ENCODE assay signal across 21 cellular contexts in the genomic region with DNA sequence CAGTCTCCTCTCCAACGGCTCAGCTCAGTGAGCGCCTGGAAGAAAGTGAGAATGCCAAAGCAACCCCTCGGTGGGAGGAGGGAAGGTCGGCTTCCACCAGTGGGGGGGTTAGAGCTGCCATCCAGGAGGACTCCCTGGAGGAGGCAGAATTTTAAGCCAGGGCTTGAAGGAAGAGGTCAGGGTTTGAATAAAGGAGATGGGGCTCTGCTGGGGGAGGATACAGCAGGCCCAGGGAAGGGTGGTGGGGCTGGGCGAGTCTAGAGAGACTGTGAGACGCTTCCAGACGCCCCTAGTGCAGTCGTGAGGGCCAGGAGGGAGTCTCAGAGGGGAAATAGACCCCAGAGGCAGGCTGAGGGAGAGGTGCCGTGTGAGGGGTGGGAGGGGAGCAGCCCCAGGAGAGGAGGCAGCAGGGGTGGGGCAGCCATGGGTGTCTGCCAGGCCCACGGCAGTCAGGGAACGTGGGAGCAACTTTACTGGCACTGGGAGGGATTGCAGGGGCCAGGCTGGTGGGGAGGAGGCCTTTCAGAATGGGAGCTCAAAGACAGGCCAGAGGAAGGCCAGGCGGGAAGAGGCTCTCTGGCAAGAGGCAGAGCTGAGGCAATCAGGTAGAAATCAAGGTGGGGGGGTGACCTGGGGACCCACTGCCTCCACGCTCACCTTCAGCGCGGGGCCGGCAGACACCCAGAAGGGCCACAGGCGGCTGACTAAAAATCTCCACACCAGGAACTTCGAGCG. TPM values are rescaled to one million over a fixed set of nuclear protein-coding genes. Genes with fewer than 3 reads are reported as not detected.
DNase-seq lines count a peak whose midpoint lies in the region; ATAC-seq, FAIRE-seq and TF ChIP-seq lines count a peak whose summit lies in the region.
"Had no signal": no experiment of that assay in that cellular context is flagged by ENCODE, and none has a peak within 500 bp of the region (broad histone marks: within the 10 kb centered on the region; RNA-seq: fewer than 3 reads in every experiment).

No MANE protein-coding gene starts in this region.

- H3K27me3 ChIP-seq in H1 (replicated peaks in 1 of 4; ENCODE audit: control insufficient read depth in 3 of 4, extremely low read depth in 1 of 4, insufficient read depth in 3 of 4, low read length in 3 of 4) (no peaks in the 10 kb centered on the region), ovary (no peaks in the 10 kb centered on the region)
- H3K27me3 ChIP-seq: Peyer's patch had no signal

- H3K23ac ChIP-seq in H1 (ENCODE audit: insufficient read length) = no peak overlapping the region

- H3K4me1 ChIP-seq in H1 (replicated peaks in 1 of 4; ENCODE audit: control insufficient read depth in 3 of 4, insufficient read depth in 4 of 4, low read length in 3 of 4) (peaks cover 7 to 52% (median 40%) of the 10 kb centered on the region in 4 experiments), ovary (ENCODE audit: insufficient read depth) (peaks cover 5% of the 10 kb centered on the region)

- no peak for FAIRE-seq in H1 (lab: Jason Lieb, UNC)
- FAIRE-seq: D721Med, urothelium cell line had no signal

- peaks cover 4% of the 10 kb centered on the region for H3K79me1 ChIP-seq in H1 (ENCODE audit: low read depth, low read length)

- H3K4me1 Mint-ChIP-seq in stimulated activated naive CD8-positive, alpha-beta T cell treated with anti-CD3 and anti-CD28 coated beads, Interleukin-15, amount 100 ng/mL, for 72 hours = peaks cover 38% of the 10 kb centered on the region

- H2BK15ac ChIP-seq in H1 (ENCODE audit: low read length) = 0 out of 2 replicates have a peak overlapping the region, but pooled peaks have one; percentile 10

- peak overlapping the region; percentile 86; the same call in 1 of the 2 replicates for H2AK5ac ChIP-seq in H1 (ENCODE audit: low read depth, low read length)

- TF ChIP-seq EP300 in H1 (IDR thresholded peaks at IDR 0.05; ENCODE audit: borderline replicate concordance in 1 of 2, low read depth in 2 of 2, low read length in 2 of 2) (no peak), ovary (IDR thresholded peaks at IDR 0.05) (no peak)

- H3K27ac Mint-ChIP-seq in stimulated activated naive CD8-positive, alpha-beta T cell treated with anti-CD3 and anti-CD28 coated beads, Interleukin-15, amount 100 ng/mL, for 72 hours = peak overlapping the region; percentile 31 to 63
- H3K27ac Mint-ChIP-seq: activated T-helper 1 cell treated with anti-CD3 and anti-CD28 coated beads, Interleukin-12 subunit alpha, Interleukin-12 subunit beta, Interleukin-2, Interleukin-4 antibody, amounts not matched to agents 30 ng/mL and 10 ng/mL and 1 ng/mL, durations not matched to agents 14 hours and 24 hours and 36 hours; HFFc6 had no signal

- peak overlapping the region; percentile 83 for H3K18ac ChIP-seq in H1 (ENCODE audit: extremely low read depth, low read length)

- H2BK20ac ChIP-seq in H1 (ENCODE audit: low read length) = peak overlapping the region; percentile 66; the same call in 1 of the 2 replicates

- H4K20me1 ChIP-seq in H1 (replicated peaks in 1 of 2; ENCODE audit: control insufficient read depth in 1 of 2, insufficient read depth in 2 of 2, low read length in 2 of 2) = peaks cover 0 to under 1% of the 10 kb centered on the region in 2 experiments

- H4K5ac ChIP-seq in H1 (ENCODE audit: insufficient read length, low read depth, low read length) = no peak overlapping the region

- DNase-seq in stimulated activated naive CD8-positive, alpha-beta T cell treated with anti-CD3 and anti-CD28 coated beads, Interleukin-15, amount 100 ng/mL, for 72 hours = no peak
- no peak for DNase-seq in stimulated activated naive CD8-positive, alpha-beta T cell treated with anti-CD3 and anti-CD28 coated beads, Interleukin-15, Interleukin-2, amounts not matched to agents 100 U/mL and 50 U/mL, for 24 hours
- no peak for DNase-seq in H1 (ENCODE audit: low read depth in 1 of 2, low spot score in 2 of 2)
- DNase-seq in ovary = peak in 3 of 5 donors; percentile 43 to 71 (median 52)
- DNase-seq in GM03348 (ENCODE audit: low spot score) = no peak
- DNase-seq in HCEC 1CT = no peak
- DNase-seq: activated CD8-positive, alpha-beta memory T cell treated with anti-CD3 and anti-CD28 coated beads for 24 hours; HFFc6; hippocampal formation; IMR-90; NCI-H748 treated with DMSO at 0.1 percent for 48 hours; occipital lobe; Peyer's patch; stimulated activated CD4-positive, alpha-beta T cell treated with anti-CD3 and anti-CD28 coated beads, Interleukin-4, amount 100 ng/mL, for 4 hours had no signal

- H3K9me3 ChIP-seq in H1 (ENCODE audit: insufficient read depth in 2 of 2, low read depth in 1 of 2, low read length in 1 of 2) (no peaks in the 10 kb centered on the region), ovary (no peaks in the 10 kb centered on the region)
- H3K9me3 ChIP-seq: Peyer's patch had no signal

- no peak for TF ChIP-seq RAD21 in H1 (IDR thresholded peaks at IDR 0.05 in 1 of 2, conservative IDR thresholded peaks at IDR 0.05 in 1 of 2; ENCODE audit: low read depth in 2 of 2, low read length in 2 of 2)

- TF ChIP-seq POLR2A in H1 (IDR thresholded peaks at IDR 0.05; ENCODE audit: control extremely low read depth in 1 of 2, low read depth in 2 of 2, low read length in 2 of 2) = no peak
- no peak for TF ChIP-seq POLR2A in ovary (IDR thresholded peaks at IDR 0.05)

- POLR2A ChIA-PET in H1 (lab: Charles Lee; ENCODE audit: partially characterized antibody) = interaction anchor here (0.7 to 6.0 kb wide), 15 partner anchors 8 to 178 kb away, joined by 3 to 28 read pairs (median 4); partner anchors contain the start of gene GSE1

- peak overlapping the region; percentile 27 for H2BK120ac ChIP-seq in H1 (replicated peaks; ENCODE audit: low read depth, low read length)

- 52% methylated on average over 19 of the region's 19 CpGs; no CpG with 5 or more reads in 1 of the 2 experiments for WGBS in H1 (ENCODE audit: extremely low coverage in 1 of 2, insufficient coverage in 1 of 2, insufficient read length in 1 of 2, insufficient replicate concordance in 2 of 2, low coverage in 1 of 2, low lambda C conversion rate in 2 of 2, missing lambda C conversion rate in 1 of 2), 2 experiments
- 61 to 64% (median 63%) methylated on average over 19 of the region's 19 CpGs for WGBS in ovary, 3 donors

- no peaks in the 10 kb centered on the region for H3K9me3 Mint-ChIP-seq in stimulated activated naive CD8-positive, alpha-beta T cell treated with anti-CD3 and anti-CD28 coated beads, Interleukin-15, amount 100 ng/mL, for 72 hours
- H3K9me3 Mint-ChIP-seq: activated T-helper 1 cell treated with anti-CD3 and anti-CD28 coated beads, Interleukin-12 subunit alpha, Interleukin-12 subunit beta, Interleukin-2, Interleukin-4 antibody, amounts not matched to agents 30 ng/mL and 10 ng/mL and 1 ng/mL, durations not matched to agents 14 hours and 24 hours and 36 hours; HFFc6 had no signal

- no peak overlapping the region for H3K27ac ChIP-seq in H1 (ENCODE audit: low read depth, low read length)
- H3K27ac ChIP-seq in ovary = no peak overlapping the region
- H3K27ac ChIP-seq: VCaP had no signal

- no peak overlapping the region for H2AFZ ChIP-seq in H1 (ENCODE audit: low read length)

- H3K4me3 ChIP-seq in H1 (ENCODE audit: extremely low read depth in 1 of 4, insufficient read depth in 2 of 4, low read depth in 3 of 4, low read length in 4 of 4) = no peak overlapping the region
- no peak overlapping the region for H3K4me3 ChIP-seq in ovary
- H3K4me3 ChIP-seq: Peyer's patch, skin epidermis had no signal

- H3K9ac ChIP-seq in H1 (replicated peaks in 1 of 4; ENCODE audit: extremely low read depth in 1 of 4, low read depth in 3 of 4, low read length in 3 of 4) = no peak overlapping the region

- no peaks in the 10 kb centered on the region for H3K27me3 Mint-ChIP-seq in stimulated activated naive CD8-positive, alpha-beta T cell treated with anti-CD3 and anti-CD28 coated beads, Interleukin-15, amount 100 ng/mL, for 72 hours

- H4K8ac ChIP-seq in H1 (ENCODE audit: extremely low read depth, insufficient read depth, low read length) = no peak overlapping the region

- TF ChIP-seq CTCF in H1 (IDR thresholded peaks at IDR 0.05; ENCODE audit: control extremely low read depth in 1 of 3, insufficient read depth in 1 of 3, low read depth in 1 of 3, low read length in 3 of 3) (no peak), ovary (IDR thresholded peaks at IDR 0.05) (no peak)

- peaks cover 1% of the 10 kb centered on the region; the same call in 1 of the 2 replicates for H3K23me2 ChIP-seq in H1 (ENCODE audit: low read depth, low read length)

- H4K91ac ChIP-seq in H1 (replicated peaks; ENCODE audit: insufficient read length, low read length) = peak overlapping the region; percentile 80

- no peak for ATAC-seq in stimulated activated naive CD8-positive, alpha-beta T cell treated with anti-CD3 and anti-CD28 coated beads, Interleukin-15, amount 100 ng/mL, for 72 hours
- ATAC-seq in stimulated activated naive CD8-positive, alpha-beta T cell treated with anti-CD3 and anti-CD28 coated beads, Interleukin-15, Interleukin-2, amounts not matched to agents 100 U/mL and 50 U/mL, for 24 hours = no peak
- no peak for ATAC-seq in GM21528 (IDR thresholded peaks at IDR 0.05; ENCODE audit: low FRiP score, unreplicated experiment)
- ATAC-seq in GM19023 (IDR thresholded peaks at IDR 0.05; ENCODE audit: unreplicated experiment) = no peak

- no peak overlapping the region for H3K4me3 Mint-ChIP-seq in stimulated activated naive CD8-positive, alpha-beta T cell treated with anti-CD3 and anti-CD28 coated beads, Interleukin-15, amount 100 ng/mL, for 72 hours
- H3K4me3 Mint-ChIP-seq: activated T-helper 1 cell treated with anti-CD3 and anti-CD28 coated beads, Interleukin-12 subunit alpha, Interleukin-12 subunit beta, Interleukin-2, Interleukin-4 antibody, amounts not matched to agents 30 ng/mL and 10 ng/mL and 1 ng/mL, durations not matched to agents 14 hours and 24 hours and 36 hours; HFFc6 had no signal

- H3K14ac ChIP-seq in H1 (ENCODE audit: insufficient read length) = no peak overlapping the region

- H3K56ac ChIP-seq in H1 (replicated peaks; ENCODE audit: insufficient read length, low read depth, low read length) = no peak overlapping the region

- H3K36me3 ChIP-seq in H1 (ENCODE audit: control insufficient read depth in 2 of 4, insufficient read depth in 4 of 4, low read length in 3 of 4) (no peaks in the 10 kb centered on the region; a peak in 1 of 8 replicates), ovary (no peaks in the 10 kb centered on the region)
- H3K36me3 ChIP-seq: Peyer's patch had no signal

- peak overlapping the region; percentile 83 for H2BK5ac ChIP-seq in H1 (ENCODE audit: low read depth, low read length)

- intact Hi-C loops in ovary (cut with DNase I) = loop anchor here in 3 of 4 donors (5.0 to 10.0 kb wide), 4 partner anchors 34 to 206 kb away; no protein-coding TSS in a partner anchor

- H3K4ac ChIP-seq in H1 (replicated peaks; ENCODE audit: insufficient read length, low read depth, low read length) = no peak overlapping the region

- peak overlapping the region; percentile 25 to 47; a peak in 2 of 4 replicates for H3K4me2 ChIP-seq in H1 (ENCODE audit: insufficient read depth in 1 of 2, low read depth in 2 of 2, low read length in 2 of 2)

- CTCF ChIA-PET in H1 (lab: Charles Lee; ENCODE audit: partially characterized antibody) = interaction anchor here (0.6 to 5.5 kb wide), 28 partner anchors 9 to 380 kb away, joined by 3 to 26 read pairs (median 4); no protein-coding TSS in a partner anchor

- H2BK12ac ChIP-seq in H1 (ENCODE audit: low read depth, low read length) = peak overlapping the region; percentile 87

- H3K79me2 ChIP-seq in H1 (ENCODE audit: control insufficient read depth in 1 of 2, insufficient read depth in 2 of 2, low read length in 2 of 2) = peaks cover 0 to 27% of the 10 kb centered on the region in 2 experiments; a peak in 2 of 4 replicates

RNA-seq across cellular contexts. Expression of gene GSE1, which starts 12.1 kb away (rescaled TPM):
- total RNA-seq in H1 (2021; fragmentation: NEBNext Ultra II Directional; extraction: Animal tissue kit (Norgen Biotek cat#: 25700)) = 65.6 and 66.2 TPM in 2 replicates
- polyA plus RNA-seq in H1 (2011; rRNA removed) = 26.0 and 40.0 TPM in 2 replicates
- 26.5 TPM for polyA plus RNA-seq in H1 (2011; cell fraction: cytosol; rRNA removed)
- 123 TPM for polyA plus RNA-seq in H1 (2011; cell fraction: nucleus; rRNA removed)
- 42.4 to 51.0 TPM (median 44.8 TPM) in 4 replicates for polyA plus RNA-seq in H1 (2012, experiment 1 of 2)
- 18.4 TPM for polyA plus RNA-seq in H1 (2012, experiment 2 of 2)
- polyA plus RNA-seq in H1 (2013, experiment 1 of 2) = 30.0 TPM
- polyA plus RNA-seq in H1 (2013, experiment 2 of 2) = 30.1 TPM
- polyA minus RNA-seq in H1 (2011; rRNA and poly(A)+ RNA removed) = 35.8 and 37.6 TPM in 2 replicates
- 76.6 TPM for polyA minus RNA-seq in H1 (2011; cell fraction: cytosol; rRNA and poly(A)+ RNA removed)
- 93.7 TPM for polyA minus RNA-seq in H1 (2011; cell fraction: nucleus; rRNA and poly(A)+ RNA removed)
- total RNA-seq in ovary = 100 to 1,000 TPM in 4 of 7 donors, 10 to 100 TPM in 3; 37.4 to 212 (median 130) TPM
- 10 to 100 TPM; 32.9 to 36.1 TPM for polyA plus RNA-seq in ovary

Comparison
In these comparisons a context has a peak if more than half of its experiments do, and no peak if none do; other contexts are left out.
1. DNase-seq: peak in ovary (3 of 5); none in stimulated activated naive CD8-positive, alpha-beta T cell treated with anti-CD3 and anti-CD28 coated beads, Interleukin-15, amount 100 ng/mL, for 72 hours (0 of 2), stimulated activated naive CD8-positive, alpha-beta T cell treated with anti-CD3 and anti-CD28 coated beads, Interleukin-15, Interleukin-2, amounts not matched to agents 100 U/mL and 50 U/mL, for 24 hours (single experiment), H1 (0 of 2), GM03348 (single experiment) and HCEC 1CT (single experiment).